Comparison of ENCODE assay signal across 15 cellular contexts in genomic region chr13:26584713-26585112, GRCh38. TPM values are rescaled to one million over a fixed set of nuclear protein-coding genes. Genes with fewer than 3 reads are reported as not detected.
DNase-seq lines count a peak whose midpoint lies in the region; ATAC-seq, FAIRE-seq and TF ChIP-seq lines count a peak whose summit lies in the region.
"Had no signal": no experiment of that assay in that cellular context is flagged by ENCODE, and none has a peak within 500 bp of the region (broad histone marks: within the 10 kb centered on the region; RNA-seq: fewer than 3 reads in every experiment).

No MANE protein-coding gene starts in this region.

- intact Hi-C loops in IMR-90 (cut with micrococcal nuclease), result no loop called here
- intact Hi-C loops in naive thymus-derived CD4-positive, alpha-beta T cell (cut with micrococcal nuclease), result no loop called here

- H3K56ac ChIP-seq in IMR-90 (ENCODE audit: extremely low read depth, insufficient read depth, low read length), result no peak overlapping the region

- TF ChIP-seq CTCF in AG09309 (IDR thresholded peaks at IDR 0.05; ENCODE audit: control insufficient read depth, insufficient read depth, low read depth, low read length, missing control alignments), result no peak
- no peak for TF ChIP-seq CTCF in IMR-90 (conservative IDR thresholded peaks at IDR 0.05; ENCODE audit: low read depth, low read length)
- TF ChIP-seq CTCF in choroid plexus epithelial cell (conservative IDR thresholded peaks at IDR 0.05; ENCODE audit: low read depth, low read length), result no peak

- TF ChIP-seq POLR2A in IMR-90 (IDR thresholded peaks at IDR 0.05; ENCODE audit: low read depth, low read length) (no peak), GM12891 (IDR thresholded peaks at IDR 0.05; ENCODE audit: low read depth, low read length) (no peak)

- H3K4me2 ChIP-seq in IMR-90 (ENCODE audit: low read depth, low read length), result peak overlapping the region; percentile 71; the same call in 1 of the 2 replicates

- H3K9me1 ChIP-seq in IMR-90 (ENCODE audit: insufficient read depth, low read length), result peaks cover 7% of the 10 kb centered on the region

- dilution Hi-C loops in IMR-90 (cut with HindIII; ENCODE audit: low sequenced_read_pairs, unreplicated experiment), result no loop called here

- H4K91ac ChIP-seq in IMR-90 (ENCODE audit: insufficient read depth, low read depth, low read length), result no peak overlapping the region

- no peak overlapping the region for H2BK120ac ChIP-seq in IMR-90 (ENCODE audit: low read depth, low read length)

- H2AK5ac ChIP-seq in IMR-90 (ENCODE audit: low read depth, low read length), result no peak overlapping the region

- peak overlapping the region; percentile 0; the same call in 1 of the 2 replicates for H3K4ac ChIP-seq in IMR-90 (ENCODE audit: low read depth, low read length)

- no peak overlapping the region for H2AK9ac ChIP-seq in IMR-90 (replicated peaks; ENCODE audit: low read depth, low read length, poor library complexity)

- no peak overlapping the region for H3K4me3 Mint-ChIP-seq in naive thymus-derived CD4-positive, alpha-beta T cell
- no peak overlapping the region for H3K4me3 Mint-ChIP-seq in stimulated activated effector memory CD8-positive, alpha-beta T cell treated with anti-CD3 and anti-CD28 coated beads, Interleukin-12 subunit alpha, Interleukin-12 subunit beta, amount 100 ng/mL, for 72 hours
- H3K4me3 Mint-ChIP-seq: activated naive CD4-positive, alpha-beta T cell treated with anti-CD3 and anti-CD28 coated beads, Interleukin-2, amount 10 ng/mL, durations not matched to agents 7 days and 5 days had no signal

- no peak overlapping the region for H3K23ac ChIP-seq in IMR-90 (ENCODE audit: low read depth, low read length)

- H4K8ac ChIP-seq in IMR-90 (ENCODE audit: low read depth in 2 of 2, low read length in 2 of 2), result peak overlapping the region in 1 of 2 experiments; percentile 19; a peak in 1 of 4 replicates

- no peak for FAIRE-seq in GM12891 (lab: Jason Lieb, UNC)

- in situ Hi-C loops in IMR-90 (cut with MboI; ENCODE audit: low sequenced_read_pairs), result no loop called here

- no peaks in the 10 kb centered on the region for H3K9me3 ChIP-seq in IMR-90 (ENCODE audit: control insufficient read depth, insufficient read depth, low read length)
- H3K9me3 ChIP-seq in naive thymus-derived CD4-positive, alpha-beta T cell (ENCODE audit: control insufficient read depth in 2 of 3, low read length in 3 of 3), result no peaks in the 10 kb centered on the region
- H3K9me3 ChIP-seq: lower lobe of right lung, neutrophil, testis had no signal

- H4K20me1 ChIP-seq in IMR-90 (ENCODE audit: insufficient read depth, low read length), result peaks cover 7% of the 10 kb centered on the region; the same call in 1 of the 2 replicates

- peaks cover 11 to 28% (median 18%) of the 10 kb centered on the region in 5 donors for H3K27me3 Mint-ChIP-seq in naive thymus-derived CD4-positive, alpha-beta T cell

- no peak overlapping the region for H3K18ac ChIP-seq in IMR-90 (ENCODE audit: low read depth, low read length)

- H3K27me3 ChIP-seq in IMR-90 (ENCODE audit: control insufficient read depth, insufficient read depth, low read length), result no peaks in the 10 kb centered on the region
- no peaks in the 10 kb centered on the region for H3K27me3 ChIP-seq in naive thymus-derived CD4-positive, alpha-beta T cell (ENCODE audit: control insufficient read depth in 2 of 2, insufficient read depth in 2 of 2, low read length in 2 of 2)
- H3K27me3 ChIP-seq: neutrophil, testis had no signal

- peaks cover 7% of the 10 kb centered on the region for H3K4me1 ChIP-seq in IMR-90 (ENCODE audit: control insufficient read depth, insufficient read depth, low read length)
- no peaks in the 10 kb centered on the region for H3K4me1 ChIP-seq in naive thymus-derived CD4-positive, alpha-beta T cell (ENCODE audit: control insufficient read depth in 2 of 2, insufficient read depth in 2 of 2, low read length in 2 of 2)
- H3K4me1 ChIP-seq: lower lobe of right lung had no signal

- H3K4me1 Mint-ChIP-seq in naive thymus-derived CD4-positive, alpha-beta T cell, result no peaks in the 10 kb centered on the region
- no peaks in the 10 kb centered on the region for H3K4me1 Mint-ChIP-seq in stimulated activated effector memory CD8-positive, alpha-beta T cell treated with anti-CD3 and anti-CD28 coated beads, Interleukin-12 subunit alpha, Interleukin-12 subunit beta, amount 100 ng/mL, for 72 hours
- H3K4me1 Mint-ChIP-seq: activated naive CD4-positive, alpha-beta T cell treated with anti-CD3 and anti-CD28 coated beads, Interleukin-2, amount 10 ng/mL, durations not matched to agents 7 days and 5 days had no signal

- peak overlapping the region; percentile 7; the same call in 1 of the 2 replicates for H3K27ac ChIP-seq in IMR-90 (ENCODE audit: insufficient read depth, low read length)
- H3K27ac ChIP-seq in naive thymus-derived CD4-positive, alpha-beta T cell (ENCODE audit: low read depth, low read length), result no peak overlapping the region
- H3K27ac ChIP-seq: epithelial cell of prostate, lower lobe of right lung, neutrophil, testis had no signal

- no peak overlapping the region for H3K14ac ChIP-seq in IMR-90 (replicated peaks; ENCODE audit: low read depth, low read length)

- peak; percentile 55 for DNase-seq in AG09309 (ENCODE audit: low read depth)
- peak; percentile 85 for DNase-seq in IMR-90
- peak; percentile 72 for DNase-seq in choroid plexus epithelial cell (ENCODE audit: low read depth)
- DNase-seq in lung microvascular endothelial cell (ENCODE audit: low read depth in 2 of 2), result peak; percentile 6 to 55
- DNase-seq in GM12891 (ENCODE audit: insufficient read length, low spot score), result no peak
- DNase-seq in naive thymus-derived CD4-positive, alpha-beta T cell, result no peak
- DNase-seq in stimulated activated effector memory CD8-positive, alpha-beta T cell treated with anti-CD3 and anti-CD28 coated beads, Interleukin-12 subunit alpha, Interleukin-12 subunit beta, amount 100 ng/mL, for 72 hours (ENCODE audit: low spot score in 2 of 2), result no peak
- DNase-seq in OCI-M1 (lab: John Stamatoyannopoulos, UW), result no peak
- DNase-seq: activated CD8-positive, alpha-beta memory T cell treated with anti-CD3 and anti-CD28 coated beads, Interleukin-2, amount 50 U/mL, for 4 hours; activated naive CD4-positive, alpha-beta T cell treated with anti-CD3 and anti-CD28 coated beads, Interleukin-2, amount 10 ng/mL, durations not matched to agents 7 days and 5 days; lower lobe of right lung; NCI-H1092; testis had no signal

- no peak for TF ChIP-seq RAD21 in IMR-90 (IDR thresholded peaks at IDR 0.05; ENCODE audit: low read length)

- H4K5ac ChIP-seq in IMR-90 (ENCODE audit: low read depth, low read length), result no peak overlapping the region

- no peak overlapping the region for H2BK15ac ChIP-seq in IMR-90 (ENCODE audit: low read depth, low read length)

- 0% methylated on average over 1 of the region's 2 CpGs; no CpG with 5 or more reads in 1 of the 2 experiments for WGBS in IMR-90 (ENCODE audit: extremely low coverage in 2 of 2, insufficient read length in 1 of 2), 2 experiments

- POLR2A ChIA-PET in IMR-90 (lab: Charles Lee; ENCODE audit: unreplicated experiment), result no interaction called here
- POLR2A ChIA-PET in naive thymus-derived CD4-positive, alpha-beta T cell (lab: Charles Lee), result no interaction called here

- H2BK20ac ChIP-seq in IMR-90 (ENCODE audit: low read depth, low read length), result no peak overlapping the region

- no peak overlapping the region for H2AFZ ChIP-seq in IMR-90 (replicated peaks; ENCODE audit: low read length, poor library complexity)

- H3K36me3 Mint-ChIP-seq in naive thymus-derived CD4-positive, alpha-beta T cell, result no peaks in the 10 kb centered on the region
- H3K36me3 Mint-ChIP-seq in stimulated activated effector memory CD8-positive, alpha-beta T cell treated with anti-CD3 and anti-CD28 coated beads, Interleukin-12 subunit alpha, Interleukin-12 subunit beta, amount 100 ng/mL, for 72 hours, result no peaks in the 10 kb centered on the region
- H3K36me3 Mint-ChIP-seq: activated naive CD4-positive, alpha-beta T cell treated with anti-CD3 and anti-CD28 coated beads, Interleukin-2, amount 10 ng/mL, durations not matched to agents 7 days and 5 days had no signal

- BruUV-seq in IMR-90 (replicated peaks; lab: Mats Ljungman, UMichigan), result no TSS peak

- peaks cover 0 to 4% (median 0%) of the 10 kb centered on the region in 11 donors for H3K9me3 Mint-ChIP-seq in naive thymus-derived CD4-positive, alpha-beta T cell
- no peaks in the 10 kb centered on the region for H3K9me3 Mint-ChIP-seq in stimulated activated effector memory CD8-positive, alpha-beta T cell treated with anti-CD3 and anti-CD28 coated beads, Interleukin-12 subunit alpha, Interleukin-12 subunit beta, amount 100 ng/mL, for 72 hours
- H3K9me3 Mint-ChIP-seq: activated naive CD4-positive, alpha-beta T cell treated with anti-CD3 and anti-CD28 coated beads, Interleukin-2, amount 10 ng/mL, durations not matched to agents 7 days and 5 days had no signal

- H2BK5ac ChIP-seq in IMR-90 (ENCODE audit: low read depth, low read length, poor library complexity, severe bottlenecking), result peak overlapping the region; percentile 88

- CTCF ChIA-PET in IMR-90 (lab: Yijun Ruan, JAX), result interaction anchor here (0.6 to 1.4 kb wide), 4 partner anchors 13 to 400 kb away, joined by 3 to 4 read pairs (median 4); no protein-coding TSS in a partner anchor
- CTCF ChIA-PET in naive thymus-derived CD4-positive, alpha-beta T cell (lab: Charles Lee), result interaction anchor here (0.7 kb wide), 1 partner anchor 1758 kb away, joined by 4 read pairs; no protein-coding TSS in a partner anchor

- ATAC-seq in IMR-90 (ENCODE audit: low read depth), result peak; percentile 84
- ATAC-seq in naive thymus-derived CD4-positive, alpha-beta T cell, result no peak
- ATAC-seq in stimulated activated effector memory CD8-positive, alpha-beta T cell treated with anti-CD3 and anti-CD28 coated beads, Interleukin-12 subunit alpha, Interleukin-12 subunit beta, amount 100 ng/mL, for 72 hours, result no peak

- H3K79me1 ChIP-seq in IMR-90 (ENCODE audit: low read depth in 1 of 2, low read length in 2 of 2), result peaks cover 15 to 43% of the 10 kb centered on the region in 2 experiments

- no peaks in the 10 kb centered on the region for H3K36me3 ChIP-seq in IMR-90 (ENCODE audit: control insufficient read depth, insufficient read depth, low read length)
- H3K36me3 ChIP-seq in naive thymus-derived CD4-positive, alpha-beta T cell (ENCODE audit: control insufficient read depth in 2 of 3, insufficient read depth in 3 of 3, low read length in 3 of 3), result no peaks in the 10 kb centered on the region
- H3K36me3 ChIP-seq: lower lobe of right lung, neutrophil had no signal

- no peak overlapping the region for H3K27ac Mint-ChIP-seq in naive thymus-derived CD4-positive, alpha-beta T cell
- no peak overlapping the region for H3K27ac Mint-ChIP-seq in stimulated activated effector memory CD8-positive, alpha-beta T cell treated with anti-CD3 and anti-CD28 coated beads, Interleukin-12 subunit alpha, Interleukin-12 subunit beta, amount 100 ng/mL, for 72 hours
- H3K27ac Mint-ChIP-seq: activated naive CD4-positive, alpha-beta T cell treated with anti-CD3 and anti-CD28 coated beads, Interleukin-2, amount 10 ng/mL, durations not matched to agents 7 days and 5 days had no signal

- H3K9ac ChIP-seq in IMR-90 (ENCODE audit: low read depth, low read length), result no peak overlapping the region

- H3K4me3 ChIP-seq in AG09309 (ENCODE audit: control insufficient read depth, low read depth, low read length), result no peak overlapping the region
- no peak overlapping the region for H3K4me3 ChIP-seq in IMR-90 (ENCODE audit: insufficient read depth, low read depth, low read length)
- H3K4me3 ChIP-seq in choroid plexus epithelial cell (ENCODE audit: low read depth, low read length), result no peak overlapping the region
- H3K4me3 ChIP-seq in naive thymus-derived CD4-positive, alpha-beta T cell (ENCODE audit: low read length), result no peak overlapping the region
- H3K4me3 ChIP-seq: lower lobe of right lung, testis had no signal

RNA-seq across cellular contexts. Expression of gene WASF3, which starts 27.2 kb away (rescaled TPM):
- total RNA-seq in IMR-90 (2012; rRNA removed) (4.3 and 5.8 TPM in 2 replicates), lung microvascular endothelial cell (15.3 and 21.2 TPM in 2 replicates)
- 10.5 and 11.4 TPM in 2 replicates for polyA plus RNA-seq in IMR-90 (2012; rRNA removed)
- polyA plus RNA-seq in IMR-90 (2012; cell fraction: cytosol; rRNA removed), result 5.8 and 6.7 TPM in 2 replicates
- 13.3 and 26.5 TPM in 2 replicates for polyA plus RNA-seq in IMR-90 (2012; cell fraction: nucleus; rRNA removed; ENCODE audit: low replicate concordance)
- not detected for polyA plus RNA-seq in GM12891 (2012; ENCODE audit: low read depth, missing spikeins)
- total RNA-seq in naive thymus-derived CD4-positive, alpha-beta T cell, result under 1 TPM in 2 of 5 experiments, not detected in 3; 0.08 to 0.20 TPM
- polyA plus RNA-seq in naive thymus-derived CD4-positive, alpha-beta T cell, result not detected

Comparison
In these comparisons a context has a peak if more than half of its experiments do, and no peak if none do; other contexts are left out.
1. DNase-seq: peak in AG09309 (single experiment), IMR-90 (single experiment), choroid plexus epithelial cell (single experiment) and lung microvascular endothelial cell (2 of 2); none in GM12891 (single experiment), naive thymus-derived CD4-positive, alpha-beta T cell (0 of 9), stimulated activated effector memory CD8-positive, alpha-beta T cell treated with anti-CD3 and anti-CD28 coated beads, Interleukin-12 subunit alpha, Interleukin-12 subunit beta, amount 100 ng/mL, for 72 hours (0 of 2) and OCI-M1 (single experiment).